ENCODE assay signal across 24 cellular contexts in the genomic region with DNA sequence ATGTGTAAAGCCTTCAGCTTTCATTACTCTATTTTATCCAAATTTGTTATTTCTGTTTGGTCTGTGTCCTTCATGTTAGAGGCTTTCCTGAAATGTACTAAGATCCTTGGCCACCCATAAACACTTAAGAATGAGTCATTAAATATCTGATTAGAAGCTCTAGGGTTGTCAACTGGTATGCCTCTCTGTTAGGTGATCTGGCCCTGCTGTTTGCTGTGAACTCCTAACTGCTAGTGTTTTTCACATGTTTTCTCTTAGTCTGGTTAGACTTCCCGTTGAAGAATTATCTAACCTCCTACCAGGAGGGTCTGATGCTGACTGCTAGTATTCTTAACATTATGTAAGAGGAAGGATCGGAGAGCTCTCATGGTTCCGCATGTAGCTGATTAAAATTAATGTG.
A peak's percentile ranks its signal among the peaks of the same experiment; 100 is the strongest.
DNase-seq lines count a peak whose midpoint lies in the region; FAIRE-seq and TF ChIP-seq lines count a peak whose summit lies in the region.
"Had no signal": no experiment of that assay in that cellular context is flagged by ENCODE, and none has a peak within 500 bp of the region (broad histone marks: within the 10 kb centered on the region; RNA-seq: fewer than 3 reads in every experiment).

No MANE protein-coding gene starts in this region.

- no peak overlapping the region for H3K56ac ChIP-seq in H1 (replicated peaks; ENCODE audit: insufficient read length, low read depth, low read length)

- no peaks in the 10 kb centered on the region for H3F3A ChIP-seq in neural progenitor cell (ENCODE audit: low read depth)

- WGBS in H1 (ENCODE audit: extremely low coverage in 1 of 2, insufficient coverage in 1 of 2, insufficient read length in 1 of 2, insufficient replicate concordance in 2 of 2, low coverage in 1 of 2, low lambda C conversion rate in 2 of 2, missing lambda C conversion rate in 1 of 2), 2 experiments = 88% methylated on average over 3 of the region's 3 CpGs; no CpG with 5 or more reads in 1 of the 2 experiments
- WGBS in trophoblast cell (ENCODE audit: extremely low coverage, insufficient coverage, insufficient read length) = no CpG with 5 or more reads among the region's 3 CpGs
- 60% methylated on average over 3 of the region's 3 CpGs for WGBS in hepatocyte (ENCODE audit: low lambda C conversion rate, missing lambda C conversion rate)

- H2BK5ac ChIP-seq in H1 (ENCODE audit: low read depth, low read length) (no peak overlapping the region), trophoblast cell (ENCODE audit: low read depth, low read length, poor library complexity) (no peak overlapping the region)

- H3K4me1 ChIP-seq in H1 (replicated peaks in 1 of 4; ENCODE audit: control insufficient read depth in 3 of 4, insufficient read depth in 4 of 4, low read length in 3 of 4) (no peaks in the 10 kb centered on the region), left ventricle myocardium inferior (peaks cover 43% of the 10 kb centered on the region), neural progenitor cell (no peaks in the 10 kb centered on the region), trophoblast cell (ENCODE audit: control insufficient read depth in 1 of 2, insufficient read depth in 2 of 2, low read length in 2 of 2) (no peaks in the 10 kb centered on the region), hepatocyte (ENCODE audit: insufficient read depth) (no peaks in the 10 kb centered on the region)
- H3K4me1 ChIP-seq: colonic mucosa, parathyroid adenoma had no signal

- no peaks in the 10 kb centered on the region for H3K9me2 ChIP-seq in hepatocyte (replicated peaks; ENCODE audit: insufficient read depth)
- H3K9me2 ChIP-seq: SK-N-SH had no signal

- no peak for FAIRE-seq in H1 (lab: Jason Lieb, UNC)
- FAIRE-seq: GM18507 had no signal

- no peaks in the 10 kb centered on the region for H4K20me1 ChIP-seq in H1 (replicated peaks in 1 of 2; ENCODE audit: control insufficient read depth in 1 of 2, insufficient read depth in 2 of 2, low read length in 2 of 2)
- no peaks in the 10 kb centered on the region for H4K20me1 ChIP-seq in neural progenitor cell (ENCODE audit: low read depth)
- H4K20me1 ChIP-seq in hepatocyte (ENCODE audit: insufficient read depth, poor library complexity, severe bottlenecking) = no peaks in the 10 kb centered on the region

- H3K4ac ChIP-seq in H1 (replicated peaks; ENCODE audit: insufficient read length, low read depth, low read length) (no peak overlapping the region), trophoblast cell (ENCODE audit: low read depth, low read length) (no peak overlapping the region)

- intact Hi-C loops in left ventricle myocardium inferior (cut with micrococcal nuclease) = no loop called here

- H3K36me3 ChIP-seq in H1 (ENCODE audit: control insufficient read depth in 2 of 4, insufficient read depth in 4 of 4, low read length in 3 of 4) (no peaks in the 10 kb centered on the region), left ventricle myocardium inferior (no peaks in the 10 kb centered on the region), neural progenitor cell (no peaks in the 10 kb centered on the region), trophoblast cell (ENCODE audit: control insufficient read depth in 1 of 2, insufficient read depth in 2 of 2, low read length in 2 of 2) (no peaks in the 10 kb centered on the region), hepatocyte (replicated peaks; ENCODE audit: insufficient read depth, low read depth) (no peaks in the 10 kb centered on the region)
- H3K36me3 ChIP-seq: colonic mucosa, suprapubic skin had no signal

- no peak overlapping the region; the same call in 1 of the 2 replicates for H2AK5ac ChIP-seq in H1 (ENCODE audit: low read depth, low read length)
- H2AK5ac ChIP-seq in trophoblast cell (ENCODE audit: low read length) = no peak overlapping the region

- H4K5ac ChIP-seq in H1 (ENCODE audit: insufficient read length, low read depth, low read length) = no peak overlapping the region

- CTCF ChIA-PET in H1 (lab: Charles Lee; ENCODE audit: partially characterized antibody) = interaction anchor here (0.6 kb wide), 2 partner anchors 37 to 372 kb away, joined by 3 to 4 read pairs; no protein-coding TSS in a partner anchor

- H3K23ac ChIP-seq in H1 (ENCODE audit: insufficient read length) (no peak overlapping the region), trophoblast cell (ENCODE audit: low read length) (no peak overlapping the region)

- H3K18ac ChIP-seq in H1 (ENCODE audit: extremely low read depth, low read length) (no peak overlapping the region), trophoblast cell (ENCODE audit: low read length) (no peak overlapping the region)

- peaks cover 2% of the 10 kb centered on the region for H3K27me3 Mint-ChIP-seq in neural progenitor cell (ENCODE audit: insufficient read depth, low read depth)
- H3K27me3 Mint-ChIP-seq: activated T-helper 17 cell treated with anti-CD3 and anti-CD28 coated beads, Interleukin-2, amount 50 U/mL, for 72 hours; naive thymus-derived CD4-positive, alpha-beta T cell had no signal

- no peak overlapping the region for H3K27ac Mint-ChIP-seq in neural progenitor cell
- H3K27ac Mint-ChIP-seq: activated naive CD8-positive, alpha-beta T cell treated with anti-CD3 and anti-CD28 coated beads for 36 hours; activated T-helper 17 cell treated with anti-CD3 and anti-CD28 coated beads, Interleukin-2, amount 50 U/mL, for 72 hours; memory B cell; naive thymus-derived CD4-positive, alpha-beta T cell had no signal

- H2AFZ ChIP-seq in H1 (ENCODE audit: low read length) (0 out of 2 replicates have a peak overlapping the region, but pooled peaks have one; percentile 2), neural progenitor cell (replicated peaks) (peak overlapping the region; percentile 15), trophoblast cell (ENCODE audit: insufficient read depth, low read length, poor library complexity) (no peak overlapping the region), hepatocyte (no peak overlapping the region)
- H2AFZ ChIP-seq: parathyroid adenoma had no signal

- no peak overlapping the region for H2BK120ac ChIP-seq in H1 (replicated peaks; ENCODE audit: low read depth, low read length)
- H2BK120ac ChIP-seq in trophoblast cell (ENCODE audit: insufficient read depth, low read length, poor library complexity) = no peak overlapping the region

- TF ChIP-seq EP300 in H1 (IDR thresholded peaks at IDR 0.05; ENCODE audit: borderline replicate concordance in 1 of 2, low read depth in 2 of 2, low read length in 2 of 2) = no peak

- no peak overlapping the region for H2BK15ac ChIP-seq in H1 (ENCODE audit: low read length)

- no peaks in the 10 kb centered on the region for H3K23me2 ChIP-seq in H1 (ENCODE audit: low read depth, low read length)

- H3K4me3 ChIP-seq in H1 (ENCODE audit: extremely low read depth in 1 of 4, insufficient read depth in 2 of 4, low read depth in 3 of 4, low read length in 4 of 4) (no peak overlapping the region), left ventricle myocardium inferior (no peak overlapping the region), neural progenitor cell (no peak overlapping the region), trophoblast cell (ENCODE audit: low read depth, low read length) (no peak overlapping the region), hepatocyte (no peak overlapping the region)
- H3K4me3 ChIP-seq: colonic mucosa, suprapubic skin had no signal

- H3K27ac ChIP-seq in H1 (ENCODE audit: low read depth, low read length) (no peak overlapping the region), left ventricle myocardium inferior (replicated peaks) (peak overlapping the region; percentile 69), neural progenitor cell (no peak overlapping the region), trophoblast cell (ENCODE audit: low read depth, low read length) (no peak overlapping the region), hepatocyte (no peak overlapping the region)
- H3K27ac ChIP-seq: colonic mucosa, parathyroid adenoma, suprapubic skin had no signal

- H3K9me3 ChIP-seq in H1 (ENCODE audit: insufficient read depth in 2 of 2, low read depth in 1 of 2, low read length in 1 of 2) (no peaks in the 10 kb centered on the region), left ventricle myocardium inferior (replicated peaks) (peaks cover 1% of the 10 kb centered on the region), neural progenitor cell (ENCODE audit: low read depth) (no peaks in the 10 kb centered on the region), trophoblast cell (ENCODE audit: insufficient read depth, low read depth, low read length) (no peaks in the 10 kb centered on the region), hepatocyte (ENCODE audit: low read depth) (no peaks in the 10 kb centered on the region)
- H3K9me3 ChIP-seq: colonic mucosa, SK-N-SH, suprapubic skin had no signal

- H3K14ac ChIP-seq in H1 (ENCODE audit: insufficient read length) = no peak overlapping the region
- no peak overlapping the region for H3K14ac ChIP-seq in trophoblast cell (ENCODE audit: low read length)

- H3K9me3 Mint-ChIP-seq in neural progenitor cell = peaks cover 2% of the 10 kb centered on the region
- H3K9me3 Mint-ChIP-seq: activated naive CD8-positive, alpha-beta T cell treated with anti-CD3 and anti-CD28 coated beads for 36 hours had no signal

- H4K91ac ChIP-seq in H1 (replicated peaks; ENCODE audit: insufficient read length, low read length) (no peak overlapping the region), trophoblast cell (ENCODE audit: low read depth, low read length) (no peak overlapping the region)

- H3K27me3 ChIP-seq in H1 (replicated peaks in 1 of 4; ENCODE audit: control insufficient read depth in 3 of 4, extremely low read depth in 1 of 4, insufficient read depth in 3 of 4, low read length in 3 of 4) (no peaks in the 10 kb centered on the region), left ventricle myocardium inferior (ENCODE audit: low read depth) (no peaks in the 10 kb centered on the region), neural progenitor cell (no peaks in the 10 kb centered on the region), trophoblast cell (ENCODE audit: insufficient read depth, low read length) (no peaks in the 10 kb centered on the region), hepatocyte (no peaks in the 10 kb centered on the region)
- H3K27me3 ChIP-seq: colonic mucosa, suprapubic skin had no signal

- POLR2A ChIA-PET in H1 (lab: Charles Lee; ENCODE audit: partially characterized antibody) = no interaction called here

- H4K8ac ChIP-seq in H1 (ENCODE audit: extremely low read depth, insufficient read depth, low read length) (no peak overlapping the region), trophoblast cell (ENCODE audit: low read depth, low read length) (no peak overlapping the region)

- H3K36me3 Mint-ChIP-seq in neural progenitor cell = no peaks in the 10 kb centered on the region
- H3K36me3 Mint-ChIP-seq: activated naive CD8-positive, alpha-beta T cell treated with anti-CD3 and anti-CD28 coated beads for 36 hours; memory B cell; naive thymus-derived CD4-positive, alpha-beta T cell had no signal

- no peak for TF ChIP-seq RAD21 in H1 (IDR thresholded peaks at IDR 0.05 in 1 of 2, conservative IDR thresholded peaks at IDR 0.05 in 1 of 2; ENCODE audit: low read depth in 2 of 2, low read length in 2 of 2)

- H2BK20ac ChIP-seq in H1 (ENCODE audit: low read length) = no peak overlapping the region

- H4K12ac ChIP-seq in trophoblast cell (ENCODE audit: low read depth, low read length) = no peak overlapping the region

- H3K9ac ChIP-seq in H1 (replicated peaks in 1 of 4; ENCODE audit: extremely low read depth in 1 of 4, low read depth in 3 of 4, low read length in 3 of 4) = no peak overlapping the region
- no peak overlapping the region for H3K9ac ChIP-seq in neural progenitor cell
- no peak overlapping the region for H3K9ac ChIP-seq in trophoblast cell (ENCODE audit: low read length)
- H3K9ac ChIP-seq: parathyroid adenoma, SK-N-SH had no signal

- no peak for TF ChIP-seq CTCF in H1 (IDR thresholded peaks at IDR 0.05; ENCODE audit: control extremely low read depth in 1 of 3, insufficient read depth in 1 of 3, low read depth in 1 of 3, low read length in 3 of 3)
- no peak for TF ChIP-seq CTCF in left ventricle myocardium inferior (IDR thresholded peaks at IDR 0.05; ENCODE audit: borderline replicate concordance)
- TF ChIP-seq CTCF in neural progenitor cell (IDR thresholded peaks at IDR 0.05) = no peak
- TF ChIP-seq CTCF in hepatocyte (IDR thresholded peaks at IDR 0.05; ENCODE audit: poor library complexity) = no peak

- no peaks in the 10 kb centered on the region for H3K79me2 ChIP-seq in H1 (ENCODE audit: control insufficient read depth in 1 of 2, insufficient read depth in 2 of 2, low read length in 2 of 2)
- no peaks in the 10 kb centered on the region for H3K79me2 ChIP-seq in neural progenitor cell (ENCODE audit: low read depth)
- H3K79me2 ChIP-seq in trophoblast cell (ENCODE audit: control insufficient read depth, insufficient read depth, low read length, poor library complexity) = no peaks in the 10 kb centered on the region
- H3K79me2 ChIP-seq in hepatocyte = no peaks in the 10 kb centered on the region
- H3K79me2 ChIP-seq: parathyroid adenoma had no signal

- H3K4me2 ChIP-seq in H1 (ENCODE audit: insufficient read depth in 1 of 2, low read depth in 2 of 2, low read length in 2 of 2) (no peak overlapping the region), neural progenitor cell (no peak overlapping the region), trophoblast cell (ENCODE audit: low read length) (no peak overlapping the region), hepatocyte (no peak overlapping the region)
- H3K4me2 ChIP-seq: SK-N-SH had no signal

- DNase-seq in LHCN-M2 (ENCODE audit: low read depth) (peak; percentile 22), H1 (ENCODE audit: low read depth in 1 of 2, low spot score in 2 of 2) (no peak), left ventricle myocardium inferior (no peak), neural progenitor cell (ENCODE audit: low spot score) (no peak), NCI-H128 (lab: John Stamatoyannopoulos, UW; ENCODE audit: unreplicated experiment) (no peak), trophoblast cell (no peak), hepatocyte (ENCODE audit: low spot score) (no peak)
- DNase-seq in effector CD8-positive, alpha-beta T cell (lab: John Stamatoyannopoulos, UW) = no peak
- DNase-seq: activated naive CD8-positive, alpha-beta T cell treated with anti-CD3 and anti-CD28 coated beads for 36 hours; C1 segment of cervical spinal cord; Calu3; colonic mucosa; EL; KG1; naive thymus-derived CD4-positive, alpha-beta T cell; NCI-H187 treated with DMSO at 0.1 percent for 48 hours; NCI-H2227 treated with DMSO at 0.1 percent for 48 hours; RPMI8226; SK-N-SH had no signal

- H3K79me1 ChIP-seq in H1 (ENCODE audit: low read depth, low read length) = no peaks in the 10 kb centered on the region
- no peaks in the 10 kb centered on the region for H3K79me1 ChIP-seq in trophoblast cell (ENCODE audit: low read length)

- H2BK12ac ChIP-seq in H1 (ENCODE audit: low read depth, low read length) = no peak overlapping the region
- H2BK12ac ChIP-seq in trophoblast cell (ENCODE audit: low read length) = no peak overlapping the region

- no peak for TF ChIP-seq POLR2A in H1 (IDR thresholded peaks at IDR 0.05; ENCODE audit: control extremely low read depth in 1 of 2, low read depth in 2 of 2, low read length in 2 of 2)

- H3K4me1 Mint-ChIP-seq in neural progenitor cell = peaks cover 9% of the 10 kb centered on the region
- H3K4me1 Mint-ChIP-seq: activated T-helper 17 cell treated with anti-CD3 and anti-CD28 coated beads, Interleukin-2, amount 50 U/mL, for 72 hours had no signal

- H3K4me3 Mint-ChIP-seq in neural progenitor cell = no peak overlapping the region
- H3K4me3 Mint-ChIP-seq: activated naive CD8-positive, alpha-beta T cell treated with anti-CD3 and anti-CD28 coated beads for 36 hours; activated T-helper 17 cell treated with anti-CD3 and anti-CD28 coated beads, Interleukin-2, amount 50 U/mL, for 72 hours; memory B cell; naive thymus-derived CD4-positive, alpha-beta T cell had no signal

Comparison
In these comparisons a context has a peak if more than half of its experiments do, and no peak if none do; other contexts are left out.
1. H2AFZ ChIP-seq: peak in H1 (single experiment) and neural progenitor cell (single experiment); none in trophoblast cell (single experiment) and hepatocyte (single experiment).